ENCODE assay signal across 9 cellular contexts in genomic region chr3:197520311-197521276, GRCh38. TPM values are rescaled to one million over a fixed set of nuclear protein-coding genes. Genes with fewer than 3 reads are reported as not detected.
DNase-seq lines count a peak whose midpoint lies in the region; ATAC-seq and TF ChIP-seq lines count a peak whose summit lies in the region.
"Had no signal": no experiment of that assay in that cellular context is flagged by ENCODE, and none has a peak within 500 bp of the region (broad histone marks: within the 10 kb centered on the region; RNA-seq: fewer than 3 reads in every experiment).

No MANE protein-coding gene starts in this region.

- H3K9me3 Mint-ChIP-seq in activated T-helper 2 cell treated with anti-CD3 and anti-CD28 coated beads, Interferon-gamma antibody, Interleukin-2, Interleukin-4, amounts not matched to agents 10 μg/mL and 5 μg/mL and 100 μg/mL, durations not matched to agents 14 hours and 24 hours and 36 hours = no peaks in the 10 kb centered on the region
- H3K9me3 Mint-ChIP-seq in endothelial cell (ENCODE audit: unreplicated experiment) = no peaks in the 10 kb centered on the region

- TF ChIP-seq CTCF in endothelial cell (IDR thresholded peaks at IDR 0.05; ENCODE audit: unreplicated experiment) = no peak

- H3K4me3 Mint-ChIP-seq in activated T-helper 2 cell treated with anti-CD3 and anti-CD28 coated beads, Interferon-gamma antibody, Interleukin-2, Interleukin-4, amounts not matched to agents 10 μg/mL and 5 μg/mL and 100 μg/mL, durations not matched to agents 14 hours and 24 hours and 36 hours (ENCODE audit: low read depth) = no peak overlapping the region
- no peak overlapping the region for H3K4me3 Mint-ChIP-seq in endothelial cell (ENCODE audit: unreplicated experiment)

- H3K27me3 Mint-ChIP-seq in activated T-helper 2 cell treated with anti-CD3 and anti-CD28 coated beads, Interferon-gamma antibody, Interleukin-2, Interleukin-4, amounts not matched to agents 10 μg/mL and 5 μg/mL and 100 μg/mL, durations not matched to agents 14 hours and 24 hours and 36 hours (ENCODE audit: low read depth) = no peaks in the 10 kb centered on the region
- peaks cover 16% of the 10 kb centered on the region for H3K27me3 Mint-ChIP-seq in endothelial cell (ENCODE audit: unreplicated experiment)

- H3K36me3 Mint-ChIP-seq in activated T-helper 2 cell treated with anti-CD3 and anti-CD28 coated beads, Interferon-gamma antibody, Interleukin-2, Interleukin-4, amounts not matched to agents 10 μg/mL and 5 μg/mL and 100 μg/mL, durations not matched to agents 14 hours and 24 hours and 36 hours (ENCODE audit: low read depth) = peaks cover 53% of the 10 kb centered on the region
- peaks cover 23% of the 10 kb centered on the region for H3K36me3 Mint-ChIP-seq in endothelial cell (ENCODE audit: low read depth, unreplicated experiment)

- peaks cover 18% of the 10 kb centered on the region for H3K4me1 Mint-ChIP-seq in activated T-helper 2 cell treated with anti-CD3 and anti-CD28 coated beads, Interferon-gamma antibody, Interleukin-2, Interleukin-4, amounts not matched to agents 10 μg/mL and 5 μg/mL and 100 μg/mL, durations not matched to agents 14 hours and 24 hours and 36 hours (ENCODE audit: low read depth)
- H3K4me1 Mint-ChIP-seq in endothelial cell (ENCODE audit: unreplicated experiment) = peaks cover 21% of the 10 kb centered on the region

- no peak for ATAC-seq in HG03045 (IDR thresholded peaks at IDR 0.05; ENCODE audit: unreplicated experiment)
- no peak for ATAC-seq in HG03565 (IDR thresholded peaks at IDR 0.05; ENCODE audit: unreplicated experiment)

- intact Hi-C loops in activated T-helper 2 cell treated with anti-CD3 and anti-CD28 coated beads, Interferon-gamma antibody, Interleukin-2, Interleukin-4, amounts not matched to agents 10 μg/mL and 5 μg/mL and 100 μg/mL, durations not matched to agents 14 hours and 24 hours and 36 hours (cut with micrococcal nuclease) = no loop called here

- DNase-seq in NCI-H2081 (lab: John Stamatoyannopoulos, UW) (peak; percentile 58 to 86), NCI-H2081 treated with DMSO at 0.1 percent for 48 hours (lab: John Stamatoyannopoulos, UW) (no peak), kidney glomerular epithelial cell (lab: John Stamatoyannopoulos, UW) (peak; percentile 93), superior temporal gyrus (ENCODE audit: extremely low spot score) (peak; percentile 59), endothelial cell (ENCODE audit: low spot score) (no peak)
- no peak for DNase-seq in activated T-helper 2 cell treated with anti-CD3 and anti-CD28 coated beads, Interferon-gamma antibody, Interleukin-2, Interleukin-4, amounts not matched to agents 10 μg/mL and 5 μg/mL and 100 μg/mL, durations not matched to agents 14 hours and 24 hours and 36 hours (ENCODE audit: low spot score)
- DNase-seq: sigmoid colon had no signal

- H3K27ac Mint-ChIP-seq in activated T-helper 2 cell treated with anti-CD3 and anti-CD28 coated beads, Interferon-gamma antibody, Interleukin-2, Interleukin-4, amounts not matched to agents 10 μg/mL and 5 μg/mL and 100 μg/mL, durations not matched to agents 14 hours and 24 hours and 36 hours = peak overlapping the region; percentile 3
- H3K27ac Mint-ChIP-seq in endothelial cell (ENCODE audit: unreplicated experiment) = no peak overlapping the region

RNA-seq across cellular contexts. Expression of gene BDH1, which starts 35.2 kb away (rescaled TPM):
- total RNA-seq in activated T-helper 2 cell treated with anti-CD3 and anti-CD28 coated beads, Interferon-gamma antibody, Interleukin-2, Interleukin-4, amounts not matched to agents 10 μg/mL and 5 μg/mL and 100 μg/mL, durations not matched to agents 14 hours and 24 hours and 36 hours = 140 and 146 TPM in 2 replicates
- 4.7 TPM for total RNA-seq in endothelial cell (ENCODE audit: unreplicated experiment)

Comparison
In these comparisons a context has a peak if more than half of its experiments do, and no peak if none do; other contexts are left out.
1. DNase-seq: peak in NCI-H2081 (2 of 2), kidney glomerular epithelial cell (single experiment) and superior temporal gyrus (single experiment); none in NCI-H2081 treated with DMSO at 0.1 percent for 48 hours (single experiment), activated T-helper 2 cell treated with anti-CD3 and anti-CD28 coated beads, Interferon-gamma antibody, Interleukin-2, Interleukin-4, amounts not matched to agents 10 μg/mL and 5 μg/mL and 100 μg/mL, durations not matched to agents 14 hours and 24 hours and 36 hours (single experiment) and endothelial cell (single experiment).
2. RNA of gene BDH1, which starts 35.2 kb away (total RNA-seq): 140 to 146 TPM in activated T-helper 2 cell treated with anti-CD3 and anti-CD28 coated beads, Interferon-gamma antibody, Interleukin-2, Interleukin-4, amounts not matched to agents 10 μg/mL and 5 μg/mL and 100 μg/mL, durations not matched to agents 14 hours and 24 hours and 36 hours; 4.7 TPM in endothelial cell (single experiment); every median in the first group is over 10 times any median in the second.